In the genomic region with DNA sequence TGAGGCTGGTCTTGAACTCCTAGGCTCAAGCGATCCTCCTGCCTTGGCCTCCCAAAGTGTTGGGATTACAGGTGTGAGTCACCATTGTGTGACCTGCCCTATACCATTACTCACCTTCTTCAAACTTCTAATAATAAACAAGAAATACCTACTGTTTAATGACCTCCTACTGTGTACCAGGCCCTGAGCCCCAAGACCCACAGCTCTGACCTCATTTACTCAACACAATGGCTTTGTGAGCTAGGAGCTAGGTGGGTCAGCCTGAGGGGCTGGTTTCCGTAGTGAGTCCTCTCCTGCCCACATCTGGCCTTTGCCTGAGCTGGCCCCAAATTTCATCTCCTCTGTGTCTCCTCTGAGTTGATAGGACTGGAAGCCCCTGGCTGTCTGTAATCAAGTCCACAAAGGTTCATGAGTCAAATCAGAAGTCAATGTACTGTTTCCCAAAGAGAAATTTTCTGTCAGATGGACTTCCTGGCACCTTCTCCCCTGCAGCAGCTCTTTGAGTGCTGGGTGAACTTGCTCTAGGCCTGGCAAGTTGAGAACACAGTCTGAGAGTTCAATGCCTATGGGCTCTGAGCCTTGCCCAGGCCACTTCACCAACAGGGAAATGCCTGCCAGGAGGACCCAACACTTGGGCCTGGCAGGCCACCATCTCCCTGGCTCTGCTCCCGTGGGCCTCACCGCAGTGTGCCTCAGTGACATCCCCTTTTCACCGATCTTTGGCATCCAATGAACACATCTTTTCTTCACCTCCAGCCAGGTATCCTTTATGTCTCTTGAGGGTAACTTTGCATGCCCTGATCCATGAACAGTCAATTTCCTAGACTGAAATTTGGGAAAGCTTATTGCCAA, we compare ENCODE assay signal across 29 cellular contexts. TPM values are rescaled to one million over a fixed set of nuclear protein-coding genes. Genes with fewer than 3 reads are reported as not detected.
DNase-seq lines count a peak whose midpoint lies in the region; ATAC-seq and TF ChIP-seq lines count a peak whose summit lies in the region.
"Had no signal": no experiment of that assay in that cellular context is flagged by ENCODE, and none has a peak within 500 bp of the region (broad histone marks: within the 10 kb centered on the region; RNA-seq: fewer than 3 reads in every experiment).

No MANE protein-coding gene starts in this region.

- peak; percentile 12 for ATAC-seq in activated naive CD8-positive, alpha-beta T cell treated with anti-CD3 and anti-CD28 coated beads, Interleukin-2, amount 50 U/mL, for 24 hours
- ATAC-seq in PC-3: no peak
- ATAC-seq in HG03342 (IDR thresholded peaks at IDR 0.05; ENCODE audit: unreplicated experiment): no peak
- ATAC-seq: activated CD8-positive, alpha-beta memory T cell treated with anti-CD3 and anti-CD28 coated beads, Interleukin-2, amount 10 ng/mL, durations not matched to agents 7 days and 5 days; left lung had no signal

- no peak overlapping the region for H2AFZ ChIP-seq in PC-3 (ENCODE audit: low read length)

- H3K9me2 ChIP-seq in PC-3 (replicated peaks; ENCODE audit: low read length): no peaks in the 10 kb centered on the region

- H3K4me3 Mint-ChIP-seq in activated naive CD8-positive, alpha-beta T cell treated with anti-CD3 and anti-CD28 coated beads, Interleukin-2, amount 50 U/mL, for 24 hours: no peak overlapping the region
- no peak overlapping the region for H3K4me3 Mint-ChIP-seq in activated naive CD8-positive, alpha-beta T cell treated with anti-CD3 and anti-CD28 coated beads for 36 hours
- H3K4me3 Mint-ChIP-seq: activated CD8-positive, alpha-beta memory T cell treated with anti-CD3 and anti-CD28 coated beads, Interleukin-2, amount 10 ng/mL, durations not matched to agents 7 days and 5 days; activated naive CD8-positive, alpha-beta T cell treated with anti-CD3 and anti-CD28 coated beads, Interleukin-2, amount 10 ng/mL, durations not matched to agents 7 days and 5 days; memory B cell had no signal

- H3K9me3 Mint-ChIP-seq in activated naive CD8-positive, alpha-beta T cell treated with anti-CD3 and anti-CD28 coated beads, Interleukin-2, amount 50 U/mL, for 24 hours: no peaks in the 10 kb centered on the region
- H3K9me3 Mint-ChIP-seq in activated naive CD8-positive, alpha-beta T cell treated with anti-CD3 and anti-CD28 coated beads for 36 hours: no peaks in the 10 kb centered on the region
- H3K9me3 Mint-ChIP-seq: activated naive CD8-positive, alpha-beta T cell treated with anti-CD3 and anti-CD28 coated beads, Interleukin-2, amount 10 ng/mL, durations not matched to agents 7 days and 5 days had no signal

- TF ChIP-seq CTCF in PC-3 (conservative IDR thresholded peaks at IDR 0.05; ENCODE audit: low read depth, low read length): no peak

- no peaks in the 10 kb centered on the region for H3K36me3 Mint-ChIP-seq in activated naive CD8-positive, alpha-beta T cell treated with anti-CD3 and anti-CD28 coated beads, Interleukin-2, amount 50 U/mL, for 24 hours (ENCODE audit: low read depth)
- no peaks in the 10 kb centered on the region for H3K36me3 Mint-ChIP-seq in activated naive CD8-positive, alpha-beta T cell treated with anti-CD3 and anti-CD28 coated beads for 36 hours
- H3K36me3 Mint-ChIP-seq: activated CD8-positive, alpha-beta memory T cell treated with anti-CD3 and anti-CD28 coated beads, Interleukin-2, amount 10 ng/mL, durations not matched to agents 7 days and 5 days; activated naive CD8-positive, alpha-beta T cell treated with anti-CD3 and anti-CD28 coated beads, Interleukin-2, amount 10 ng/mL, durations not matched to agents 7 days and 5 days; memory B cell had no signal

- CTCF ChIA-PET in PC-3 (lab: Charles Lee): no interaction called here

- H3K4me1 Mint-ChIP-seq in activated naive CD8-positive, alpha-beta T cell treated with anti-CD3 and anti-CD28 coated beads, Interleukin-2, amount 50 U/mL, for 24 hours: peaks cover 24% of the 10 kb centered on the region
- H3K4me1 Mint-ChIP-seq in activated naive CD8-positive, alpha-beta T cell treated with anti-CD3 and anti-CD28 coated beads for 36 hours: peaks cover 9% of the 10 kb centered on the region

- H3K27me3 ChIP-seq in PC-3 (ENCODE audit: low read length): no peaks in the 10 kb centered on the region
- H3K27me3 ChIP-seq: ascending aorta, cardiac muscle cell, left lung, SJCRH30 had no signal

- POLR2A ChIA-PET in PC-3 (lab: Charles Lee; ENCODE audit: unreplicated experiment): no interaction called here

- intact Hi-C loops in PC-3 (cut with micrococcal nuclease): no loop called here

- H3K9ac ChIP-seq in PC-3 (ENCODE audit: low read length): no peak overlapping the region

- no peak overlapping the region for H3K27ac Mint-ChIP-seq in activated naive CD8-positive, alpha-beta T cell treated with anti-CD3 and anti-CD28 coated beads, Interleukin-2, amount 50 U/mL, for 24 hours
- H3K27ac Mint-ChIP-seq in activated naive CD8-positive, alpha-beta T cell treated with anti-CD3 and anti-CD28 coated beads for 36 hours: no peak overlapping the region
- H3K27ac Mint-ChIP-seq: activated CD8-positive, alpha-beta memory T cell treated with anti-CD3 and anti-CD28 coated beads, Interleukin-2, amount 10 ng/mL, durations not matched to agents 7 days and 5 days; activated naive CD8-positive, alpha-beta T cell treated with anti-CD3 and anti-CD28 coated beads, Interleukin-2, amount 10 ng/mL, durations not matched to agents 7 days and 5 days; memory B cell had no signal

- no peak overlapping the region for H3K4me3 ChIP-seq in PC-3 (ENCODE audit: low read length)
- H3K4me3 ChIP-seq: ascending aorta, cardiac muscle cell, left lung, SJCRH30, skin epidermis had no signal

- H3K4me2 ChIP-seq in PC-3 (ENCODE audit: low read length): no peak overlapping the region

- no peaks in the 10 kb centered on the region for H4K20me1 ChIP-seq in PC-3 (ENCODE audit: low read length)

- no peaks in the 10 kb centered on the region for H3K79me2 ChIP-seq in PC-3 (ENCODE audit: low read length)

- H3K27me3 Mint-ChIP-seq in activated naive CD8-positive, alpha-beta T cell treated with anti-CD3 and anti-CD28 coated beads, Interleukin-2, amount 50 U/mL, for 24 hours: peaks cover 11% of the 10 kb centered on the region
- H3K27me3 Mint-ChIP-seq in activated naive CD8-positive, alpha-beta T cell treated with anti-CD3 and anti-CD28 coated beads for 36 hours: peaks cover 3% of the 10 kb centered on the region

- H3K27ac ChIP-seq in PC-3 (ENCODE audit: low read length): no peak overlapping the region
- H3K27ac ChIP-seq: ascending aorta, cardiac muscle cell, left lung, SJCRH30, skin epidermis, WERI-Rb-1 had no signal

- no peaks in the 10 kb centered on the region for H3K9me3 ChIP-seq in PC-3 (ENCODE audit: low read length)
- H3K9me3 ChIP-seq: ascending aorta, left lung, SJCRH30 had no signal

- no peaks in the 10 kb centered on the region for H3K4me1 ChIP-seq in PC-3 (ENCODE audit: insufficient read depth, low read length)
- H3K4me1 ChIP-seq: ascending aorta, SJCRH30 had no signal

- DNase-seq in activated naive CD8-positive, alpha-beta T cell treated with anti-CD3 and anti-CD28 coated beads, Interleukin-2, amount 50 U/mL, for 24 hours: no peak
- DNase-seq in activated naive CD8-positive, alpha-beta T cell treated with anti-CD3 and anti-CD28 coated beads for 36 hours: no peak
- peak; percentile 10 for DNase-seq in PC-3
- DNase-seq in mesenteric fat pad (ENCODE audit: low spot score): peak; percentile 68
- DNase-seq in stimulated activated CD4-positive, alpha-beta T cell treated with anti-CD3 and anti-CD28 coated beads, Interleukin-2, amount 100 ng/mL, for 48 hours: no peak
- no peak for DNase-seq in effector CD4-positive, alpha-beta T cell
- DNase-seq: activated CD4-positive, alpha-beta T cell treated with anti-CD3 and anti-CD28 coated beads for 48 hours; activated CD8-positive, alpha-beta memory T cell treated with anti-CD3 and anti-CD28 coated beads, Interleukin-2, amount 10 ng/mL, durations not matched to agents 7 days and 5 days; activated naive CD8-positive, alpha-beta T cell treated with anti-CD3 and anti-CD28 coated beads, Interleukin-2, amount 10 ng/mL, durations not matched to agents 7 days and 5 days; COR-L47; cortex of kidney; GDM1; GOT3; left lung; NCI-H146; NCI-H748 treated with DMSO at 0.1 percent for 48 hours; retina; SJCRH30; stimulated activated naive CD4-positive, alpha-beta T cell; T1000; WERI-Rb-1 had no signal

- no peaks in the 10 kb centered on the region for H3F3A ChIP-seq in PC-3 (ENCODE audit: low read length, unreplicated experiment)

- H3K36me3 ChIP-seq in PC-3 (ENCODE audit: low read depth, low read length): no peaks in the 10 kb centered on the region
- H3K36me3 ChIP-seq: ascending aorta, cardiac muscle cell, left lung, SJCRH30, WERI-Rb-1 had no signal

- BruUV-seq in PC-3 (replicated peaks; lab: Mats Ljungman, UMichigan): no TSS peak

RNA-seq across cellular contexts. Expression of a gene that starts 24.0 kb away (rescaled TPM):
- total RNA-seq in activated naive CD8-positive, alpha-beta T cell treated with anti-CD3 and anti-CD28 coated beads for 36 hours: 1 to 10 TPM; 3.1 to 3.2 TPM
- total RNA-seq in PC-3 (2014; rRNA removed) (1.7 and 3.5 TPM in 2 replicates), mesenteric fat pad (0.13 TPM)
- total RNA-seq: ascending aorta, HT1080, RPMI7951 had no signal

RNA-seq across cellular contexts. Expression of a gene that starts 38.4 kb away (rescaled TPM):
- total RNA-seq in activated naive CD8-positive, alpha-beta T cell treated with anti-CD3 and anti-CD28 coated beads for 36 hours: not detected
- total RNA-seq in PC-3 (2014; rRNA removed): 2.3 and 4.1 TPM in 2 replicates
- not detected for total RNA-seq in mesenteric fat pad
- total RNA-seq: activated CD8-positive, alpha-beta memory T cell treated with anti-CD3 and anti-CD28 coated beads, Interleukin-2, amount 10 ng/mL, durations not matched to agents 7 days and 5 days; ascending aorta; cardiac muscle cell; HT1080; osteocyte; SJCRH30 had no signal

RNA-seq across cellular contexts. Expression of a gene that starts 58.8 kb away (rescaled TPM):
- total RNA-seq in activated naive CD8-positive, alpha-beta T cell treated with anti-CD3 and anti-CD28 coated beads for 36 hours: not detected
- total RNA-seq in PC-3 (2014; rRNA removed): not detected in 2 replicates
- total RNA-seq in mesenteric fat pad: not detected
- total RNA-seq: ascending aorta, cardiac muscle cell, HT1080, left lung, osteocyte, RPMI7951 had no signal

Comparison
In these comparisons a context has a peak if more than half of its experiments do, and no peak if none do; other contexts are left out.
1. DNase-seq: peak in PC-3 (single experiment) and mesenteric fat pad (single experiment); none in activated naive CD8-positive, alpha-beta T cell treated with anti-CD3 and anti-CD28 coated beads, Interleukin-2, amount 50 U/mL, for 24 hours (single experiment), activated naive CD8-positive, alpha-beta T cell treated with anti-CD3 and anti-CD28 coated beads for 36 hours (single experiment), stimulated activated CD4-positive, alpha-beta T cell treated with anti-CD3 and anti-CD28 coated beads, Interleukin-2, amount 100 ng/mL, for 48 hours (0 of 2) and effector CD4-positive, alpha-beta T cell (single experiment).